20 cellular contexts compared by ENCODE assay signal in genomic region chr7:1024876-1025746, GRCh38. TPM values are rescaled to one million over a fixed set of nuclear protein-coding genes. Genes with fewer than 3 reads are reported as not detected.
DNase-seq lines count a peak whose midpoint lies in the region; ATAC-seq, FAIRE-seq and TF ChIP-seq lines count a peak whose summit lies in the region.
"Had no signal": no experiment of that assay in that cellular context is flagged by ENCODE, and none has a peak within 500 bp of the region (broad histone marks: within the 10 kb centered on the region; RNA-seq: fewer than 3 reads in every experiment).

No MANE protein-coding gene starts in this region.

- H2AFZ ChIP-seq in IMR-90 (replicated peaks; ENCODE audit: low read length, poor library complexity) = no peak overlapping the region
- H2AFZ ChIP-seq in K562 (ENCODE audit: low read depth, low read length) = no peak overlapping the region

- peaks cover 11% of the 10 kb centered on the region for H3K36me3 Mint-ChIP-seq in stimulated activated effector memory CD8-positive, alpha-beta T cell treated with anti-CD3 and anti-CD28 coated beads, Interleukin-12 subunit alpha, Interleukin-12 subunit beta, amount 100 ng/mL, for 72 hours

- TF ChIP-seq POLR2A in IMR-90 (IDR thresholded peaks at IDR 0.05; ENCODE audit: low read depth, low read length) (no peak), K562 (conservative IDR thresholded peaks at IDR 0.05) (no peak)

- no peak overlapping the region for H3K4ac ChIP-seq in IMR-90 (ENCODE audit: low read depth, low read length)

- H3K4me3 ChIP-seq in IMR-90 (ENCODE audit: insufficient read depth, low read depth, low read length) (no peak overlapping the region), K562 (no peak overlapping the region), psoas muscle (no peak overlapping the region)
- H3K4me3 ChIP-seq: testis had no signal

- no peak overlapping the region for H2BK5ac ChIP-seq in IMR-90 (ENCODE audit: low read depth, low read length, poor library complexity, severe bottlenecking)

- POLR2A ChIA-PET in IMR-90 (lab: Charles Lee; ENCODE audit: unreplicated experiment) (no interaction called here), K562 (lab: Yijun Ruan, JAX) (interaction anchor here (0.6 to 0.9 kb wide), 3 partner anchors 11 to 162 kb away, joined by 3 read pairs; no protein-coding TSS in a partner anchor)

- H3K9me3 ChIP-seq in IMR-90 (ENCODE audit: control insufficient read depth, insufficient read depth, low read length) (peaks cover 3% of the 10 kb centered on the region; the same call in 1 of the 2 replicates), K562 (replicated peaks; ENCODE audit: control insufficient read depth, insufficient read depth, low read depth, low read length) (peaks cover 7% of the 10 kb centered on the region), psoas muscle (no peaks in the 10 kb centered on the region)
- H3K9me3 ChIP-seq: testis had no signal

- in situ Hi-C loops in IMR-90 (cut with MboI; ENCODE audit: low sequenced_read_pairs) (no loop called here), K562 (cut with MboI) (loop anchor here (5.0 kb wide), 1 partner anchor 33 kb away; no protein-coding TSS in a partner anchor)

- no peak overlapping the region for H2AK5ac ChIP-seq in IMR-90 (ENCODE audit: low read depth, low read length)

- dilution Hi-C loops in IMR-90 (cut with HindIII; ENCODE audit: low sequenced_read_pairs, unreplicated experiment) = no loop called here

- peaks cover 18 to 81% of the 10 kb centered on the region in 2 experiments for H3K79me1 ChIP-seq in IMR-90 (ENCODE audit: low read depth in 1 of 2, low read length in 2 of 2)

- H3K14ac ChIP-seq in IMR-90 (replicated peaks; ENCODE audit: low read depth, low read length) = no peak overlapping the region

- no peak overlapping the region for H3K56ac ChIP-seq in IMR-90 (ENCODE audit: extremely low read depth, insufficient read depth, low read length)

- DNase-seq in IMR-90 (no peak), K562 (ENCODE audit: extremely low read depth in 1 of 4, low spot score in 3 of 4) (no peak), psoas muscle (peak; percentile 12 to 39), NCI-H82 treated with DMSO at 0.1 percent for 48 hours (lab: John Stamatoyannopoulos, UW; ENCODE audit: unreplicated experiment) (no peak), GM03348 (ENCODE audit: low spot score) (no peak)
- no peak for DNase-seq in stimulated activated effector memory CD8-positive, alpha-beta T cell treated with anti-CD3 and anti-CD28 coated beads, Interleukin-12 subunit alpha, Interleukin-12 subunit beta, amount 100 ng/mL, for 72 hours (ENCODE audit: low spot score in 2 of 2)
- DNase-seq: activated gamma-delta T cell; aorta; dermis blood vessel endothelial cell; EL; islet precursor cell; mesenchymal stem cell; stimulated activated CD4-positive, alpha-beta T cell treated with anti-CD3 and anti-CD28 coated beads, Interleukin-2, amount 100 ng/mL, for 24 hours; SW 1271; testis had no signal

- no peaks in the 10 kb centered on the region for H3K9me3 Mint-ChIP-seq in stimulated activated effector memory CD8-positive, alpha-beta T cell treated with anti-CD3 and anti-CD28 coated beads, Interleukin-12 subunit alpha, Interleukin-12 subunit beta, amount 100 ng/mL, for 72 hours

- no peak overlapping the region for H3K27ac Mint-ChIP-seq in stimulated activated effector memory CD8-positive, alpha-beta T cell treated with anti-CD3 and anti-CD28 coated beads, Interleukin-12 subunit alpha, Interleukin-12 subunit beta, amount 100 ng/mL, for 72 hours

- H3K27ac ChIP-seq in IMR-90 (ENCODE audit: insufficient read depth, low read length) (no peak overlapping the region), K562 (ENCODE audit: extremely low read depth, low read depth, low read length) (no peak overlapping the region), psoas muscle (no peak overlapping the region)
- H3K27ac ChIP-seq: C4-2B, testis, VCaP had no signal

- TF ChIP-seq CTCF in GM12872 (IDR thresholded peaks at IDR 0.05; ENCODE audit: insufficient read depth, low read depth, low read length) (0 out of 3 replicates have a peak, but pooled peaks have one; percentile 0), IMR-90 (conservative IDR thresholded peaks at IDR 0.05; ENCODE audit: low read depth, low read length) (no peak), K562 (IDR thresholded peaks at IDR 0.05 in 2 of 3, conservative IDR thresholded peaks at IDR 0.05 in 1 of 3; ENCODE audit: insufficient read depth in 2 of 3, low read depth in 1 of 3, low read length in 3 of 3) (no peak), psoas muscle (IDR thresholded peaks at IDR 0.05) (no peak)

- WGBS in IMR-90 (ENCODE audit: extremely low coverage in 2 of 2, insufficient read length in 1 of 2), 2 experiments = 96% methylated on average over 19 of the region's 26 CpGs; no CpG with 5 or more reads in 1 of the 2 experiments
- 95% methylated on average over 20 of the region's 26 CpGs for WGBS in K562 (ENCODE audit: insufficient coverage, low coverage, missing lambda C conversion rate)
- WGBS in psoas muscle, 3 donors = 87 to 92% (median 89%) methylated on average over 26 of the region's 26 CpGs

- peaks cover 31% of the 10 kb centered on the region for H3K4me1 Mint-ChIP-seq in stimulated activated effector memory CD8-positive, alpha-beta T cell treated with anti-CD3 and anti-CD28 coated beads, Interleukin-12 subunit alpha, Interleukin-12 subunit beta, amount 100 ng/mL, for 72 hours

- no peak overlapping the region for H4K8ac ChIP-seq in IMR-90 (ENCODE audit: low read depth in 2 of 2, low read length in 2 of 2)

- BruUV-seq in IMR-90 (replicated peaks; lab: Mats Ljungman, UMichigan) (no TSS peak), K562 (replicated peaks; lab: Mats Ljungman, UMichigan) (no TSS peak)

- peaks cover 9% of the 10 kb centered on the region; the same call in 1 of the 2 replicates for H3K4me1 ChIP-seq in IMR-90 (ENCODE audit: control insufficient read depth, insufficient read depth, low read length)
- H3K4me1 ChIP-seq in K562 (replicated peaks in 1 of 2; ENCODE audit: control insufficient read depth in 2 of 2, insufficient read depth in 2 of 2, low read length in 2 of 2) = peaks cover 13 to 82% of the 10 kb centered on the region in 2 experiments
- peaks cover 44% of the 10 kb centered on the region for H3K4me1 ChIP-seq in psoas muscle

- H3K9me1 ChIP-seq in IMR-90 (ENCODE audit: insufficient read depth, low read length) (no peaks in the 10 kb centered on the region), K562 (ENCODE audit: control insufficient read depth, insufficient read depth, low read length) (no peaks in the 10 kb centered on the region)

- H3K9ac ChIP-seq in IMR-90 (ENCODE audit: low read depth, low read length) = no peak overlapping the region
- peak overlapping the region in 1 of 2 experiments; percentile 53; a peak in 2 of 4 replicates for H3K9ac ChIP-seq in K562 (ENCODE audit: insufficient read depth in 1 of 2, low read depth in 2 of 2, low read length in 2 of 2)

- no peak overlapping the region for H3K4me3 Mint-ChIP-seq in stimulated activated effector memory CD8-positive, alpha-beta T cell treated with anti-CD3 and anti-CD28 coated beads, Interleukin-12 subunit alpha, Interleukin-12 subunit beta, amount 100 ng/mL, for 72 hours

- no peak overlapping the region for H2BK120ac ChIP-seq in IMR-90 (ENCODE audit: low read depth, low read length)

- H3K79me2 ChIP-seq in K562 (ENCODE audit: control insufficient read depth, insufficient read depth, low read length) = peaks cover 84% of the 10 kb centered on the region

- peaks cover 56% of the 10 kb centered on the region for H4K20me1 ChIP-seq in IMR-90 (ENCODE audit: insufficient read depth, low read length)
- H4K20me1 ChIP-seq in K562 (replicated peaks; ENCODE audit: control insufficient read depth, insufficient read depth, low read length) = peaks cover 8% of the 10 kb centered on the region; the same call in 1 of the 2 replicates

- intact Hi-C loops in IMR-90 (cut with micrococcal nuclease) (no loop called here), K562 (cut with micrococcal nuclease) (no loop called here), psoas muscle (cut with DNase I) (loop anchor here in 1 of 2 donors (1.0 kb wide), 1 partner anchor 35 kb away; no protein-coding TSS in a partner anchor)

- H3K4me2 ChIP-seq in IMR-90 (ENCODE audit: low read depth, low read length) (no peak overlapping the region), K562 (ENCODE audit: insufficient read depth, low read length) (no peak overlapping the region)

- CTCF ChIA-PET in IMR-90 (lab: Yijun Ruan, JAX) (no interaction called here), K562 (lab: Yijun Ruan, JAX; ENCODE audit: low intra/inter-chr PET ratio) (no interaction called here)

- H3K36me3 ChIP-seq in IMR-90 (ENCODE audit: control insufficient read depth, insufficient read depth, low read length) = peaks cover 26% of the 10 kb centered on the region
- H3K36me3 ChIP-seq in K562 (ENCODE audit: control insufficient read depth, insufficient read depth, low read length) = peaks cover 40% of the 10 kb centered on the region
- H3K36me3 ChIP-seq in psoas muscle (ENCODE audit: insufficient read depth in 1 of 2, low read depth in 1 of 2) = no peaks in the 10 kb centered on the region

- H2BK15ac ChIP-seq in IMR-90 (ENCODE audit: low read depth, low read length) = no peak overlapping the region

- H3K18ac ChIP-seq in IMR-90 (ENCODE audit: low read depth, low read length) = no peak overlapping the region

- no peak for TF ChIP-seq RAD21 in IMR-90 (IDR thresholded peaks at IDR 0.05; ENCODE audit: low read length)
- no peak for TF ChIP-seq RAD21 in K562 (CRISPR knock-in tag; conservative IDR thresholded peaks at IDR 0.05 in 1 of 2, IDR thresholded peaks at IDR 0.05 in 1 of 2)

- peak overlapping the region; percentile 79 for H2AK9ac ChIP-seq in IMR-90 (replicated peaks; ENCODE audit: low read depth, low read length, poor library complexity)

- ATAC-seq in IMR-90 (ENCODE audit: low read depth) (no peak), K562 (no peak), psoas muscle (no peak)
- ATAC-seq in stimulated activated effector memory CD8-positive, alpha-beta T cell treated with anti-CD3 and anti-CD28 coated beads, Interleukin-12 subunit alpha, Interleukin-12 subunit beta, amount 100 ng/mL, for 72 hours = no peak
- ATAC-seq: Panc1, right cardiac atrium had no signal

- H3K27me3 ChIP-seq in IMR-90 (ENCODE audit: control insufficient read depth, insufficient read depth, low read length) = no peaks in the 10 kb centered on the region
- no peaks in the 10 kb centered on the region for H3K27me3 ChIP-seq in K562 (ENCODE audit: control insufficient read depth in 2 of 2, insufficient read depth in 2 of 2, low read length in 2 of 2)
- H3K27me3 ChIP-seq in psoas muscle (ENCODE audit: insufficient read depth in 3 of 3, low read length in 2 of 3) = no peaks in the 10 kb centered on the region
- H3K27me3 ChIP-seq: testis had no signal

- no peak overlapping the region for H2BK20ac ChIP-seq in IMR-90 (ENCODE audit: low read depth, low read length)

- FAIRE-seq in K562 (lab: Jason Lieb, UNC) = no peak

- no peak overlapping the region for H3K23ac ChIP-seq in IMR-90 (ENCODE audit: low read depth, low read length)

- H4K5ac ChIP-seq in IMR-90 (ENCODE audit: low read depth, low read length) = no peak overlapping the region

- no peak for TF ChIP-seq EP300 in K562 (IDR thresholded peaks at IDR 0.05; ENCODE audit: low read length)

- H4K91ac ChIP-seq in IMR-90 (ENCODE audit: insufficient read depth, low read depth, low read length) = no peak overlapping the region

RNA-seq across cellular contexts. Expression of gene GPR146, which starts 19.2 kb away (rescaled TPM):
- total RNA-seq in IMR-90 (2012; rRNA removed) (0.83 and 2.2 TPM in 2 replicates), K562 (2014; rRNA removed) (0.41 and 1.3 TPM in 2 replicates), K562 (2014; rRNA removed; fragmentation: Illumina TruSeq; extraction: Trizol) (0.22 and 0.45 TPM in 2 replicates), K562 (2015; rRNA removed; fragmentation: Illumina TruSeq; extraction: Trizol) (0.40 and 0.68 TPM in 2 replicates), K562 (2021) (1.9 and 2.6 TPM in 2 replicates), psoas muscle (10 to 100 TPM in 1 of 4 donors, 1 to 10 TPM in 3; 5.0 to 12.1 (median 7.5) TPM)
- polyA plus RNA-seq in IMR-90 (2012; rRNA removed) (2.5 and 3.4 TPM in 2 replicates), K562 (2011; rRNA removed) (2.5 and 3.6 TPM in 2 replicates), K562 (2014; fragmentation: Illumina TruSeq; extraction: Trizol) (0.46 and 0.64 TPM in 2 replicates), K562 (2014; fragmentation: Nextera tagmentation; extraction: Ambion mirVana) (not detected), K562 (2014; rRNA removed) (0.67 and 1.8 TPM in 2 replicates), psoas muscle (10 to 100 TPM in 1 of 3 donors, 1 to 10 TPM in 2; 9.4 to 14.0 (median 9.9) TPM)
- 1.9 and 8.1 TPM in 2 replicates for polyA plus RNA-seq in IMR-90 (2012; cell fraction: cytosol; rRNA removed)
- polyA plus RNA-seq in IMR-90 (2012; cell fraction: nucleus; rRNA removed; ENCODE audit: low replicate concordance) = 4.5 and 7.4 TPM in 2 replicates
- total RNA-seq in K562 (2011; cell fraction: chromatin; rRNA removed; ENCODE audit: low replicate concordance) = 8.9 and 13.9 TPM in 2 replicates
- 11.3 and 14.1 TPM in 2 replicates for total RNA-seq in K562 (2011; cell fraction: nucleolus; rRNA removed)
- 6.3 and 7.0 TPM in 2 replicates for total RNA-seq in K562 (2011; cell fraction: nucleoplasm; rRNA removed)
- 2.5 and 8.6 TPM in 2 replicates for polyA plus RNA-seq in K562 (2011; cell fraction: cytosol; rRNA removed)
- polyA plus RNA-seq in K562 (2011; cell fraction: nucleus; rRNA removed) = 2.9 TPM in 2 replicates
- polyA plus RNA-seq in K562 (2012) = 1.8 and 2.2 TPM in 2 replicates
- polyA minus RNA-seq in K562 (2011; rRNA and poly(A)+ RNA removed) = 1.3 and 4.1 TPM in 2 replicates
- 1.9 and 2.6 TPM in 2 replicates for polyA minus RNA-seq in K562 (2011; cell fraction: cytosol; rRNA and poly(A)+ RNA removed)
- 5.8 and 6.2 TPM in 2 replicates for polyA minus RNA-seq in K562 (2011; cell fraction: nucleus; rRNA and poly(A)+ RNA removed)

RNA-seq across cellular contexts. Expression of gene CYP2W1, which starts 42.1 kb away (rescaled TPM):
- total RNA-seq in IMR-90 (2012; rRNA removed) (not detected in 2 replicates), K562 (2014; rRNA removed) (not detected in 2 replicates), K562 (2014; rRNA removed; fragmentation: Illumina TruSeq; extraction: Trizol) (not detected in 2 replicates), K562 (2015; rRNA removed; fragmentation: Illumina TruSeq; extraction: Trizol) (not detected in 2 replicates), K562 (2021) (not detected in 2 replicates), psoas muscle (not detected)
- polyA plus RNA-seq in IMR-90 (2012; rRNA removed) (not detected in 2 replicates), K562 (2011; rRNA removed) (not detected in 2 replicates), K562 (2014; fragmentation: Illumina TruSeq; extraction: Trizol) (not detected in 2 replicates), K562 (2014; fragmentation: Nextera tagmentation; extraction: Ambion mirVana) (not detected), K562 (2014; rRNA removed) (0.07 TPM in 1 of 2 replicates, not detected in the other), psoas muscle (not detected)
- 0.03 TPM in 2 replicates for polyA plus RNA-seq in IMR-90 (2012; cell fraction: cytosol; rRNA removed)
- 0.13 and 0.48 TPM in 2 replicates for polyA plus RNA-seq in IMR-90 (2012; cell fraction: nucleus; rRNA removed; ENCODE audit: low replicate concordance)
- not detected in 2 replicates for total RNA-seq in K562 (2011; cell fraction: chromatin; rRNA removed; ENCODE audit: low replicate concordance)
- total RNA-seq in K562 (2011; cell fraction: nucleolus; rRNA removed) = not detected in 2 replicates
- total RNA-seq in K562 (2011; cell fraction: nucleoplasm; rRNA removed) = not detected in 2 replicates
- not detected in 2 replicates for polyA plus RNA-seq in K562 (2011; cell fraction: cytosol; rRNA removed)
- not detected in 2 replicates for polyA plus RNA-seq in K562 (2011; cell fraction: nucleus; rRNA removed)
- 0.14 TPM in 1 of 2 replicates, not detected in the other for polyA plus RNA-seq in K562 (2012)
- not detected in 2 replicates for polyA minus RNA-seq in K562 (2011; rRNA and poly(A)+ RNA removed)
- polyA minus RNA-seq in K562 (2011; cell fraction: cytosol; rRNA and poly(A)+ RNA removed) = not detected in 2 replicates
- not detected in 2 replicates for polyA minus RNA-seq in K562 (2011; cell fraction: nucleus; rRNA and poly(A)+ RNA removed)
- total RNA-seq: aorta, dermis blood vessel endothelial cell, right cardiac atrium had no signal
- polyA plus RNA-seq: aorta, right cardiac atrium had no signal

RNA-seq across cellular contexts. Expression of gene COX19, which starts 49.8 kb away (rescaled TPM):
- total RNA-seq in IMR-90 (2012; rRNA removed) (3.9 and 6.4 TPM in 2 replicates), K562 (2014; rRNA removed) (7.9 and 11.7 TPM in 2 replicates), K562 (2014; rRNA removed; fragmentation: Illumina TruSeq; extraction: Trizol) (9.8 and 11.9 TPM in 2 replicates), K562 (2015; rRNA removed; fragmentation: Illumina TruSeq; extraction: Trizol) (8.6 and 9.4 TPM in 2 replicates), K562 (2021) (10.2 and 10.5 TPM in 2 replicates), psoas muscle (1 to 10 TPM; 4.5 to 7.9 (median 6.9) TPM)
- polyA plus RNA-seq in IMR-90 (2012; rRNA removed) (7.3 and 7.8 TPM in 2 replicates), K562 (2011; rRNA removed) (7.3 and 8.1 TPM in 2 replicates), K562 (2014; fragmentation: Illumina TruSeq; extraction: Trizol) (6.0 and 6.1 TPM in 2 replicates), K562 (2014; fragmentation: Nextera tagmentation; extraction: Ambion mirVana) (1 to 10 TPM; 5.2 to 5.9 TPM), K562 (2014; rRNA removed) (10.4 and 11.1 TPM in 2 replicates), psoas muscle (10 to 100 TPM in 2 of 3 donors, 1 to 10 TPM in 1; 5.6 to 12.2 (median 11.3) TPM)
- 4.9 and 5.4 TPM in 2 replicates for polyA plus RNA-seq in IMR-90 (2012; cell fraction: cytosol; rRNA removed)
- polyA plus RNA-seq in IMR-90 (2012; cell fraction: nucleus; rRNA removed; ENCODE audit: low replicate concordance) = 18.9 and 24.1 TPM in 2 replicates
- 75.3 and 83.0 TPM in 2 replicates for total RNA-seq in K562 (2011; cell fraction: chromatin; rRNA removed; ENCODE audit: low replicate concordance)
- 39.2 and 42.0 TPM in 2 replicates for total RNA-seq in K562 (2011; cell fraction: nucleolus; rRNA removed)
- total RNA-seq in K562 (2011; cell fraction: nucleoplasm; rRNA removed) = 67.4 and 75.2 TPM in 2 replicates
- 5.8 and 6.1 TPM in 2 replicates for polyA plus RNA-seq in K562 (2011; cell fraction: cytosol; rRNA removed)
- 12.8 and 14.3 TPM in 2 replicates for polyA plus RNA-seq in K562 (2011; cell fraction: nucleus; rRNA removed)
- 8.1 and 9.5 TPM in 2 replicates for polyA plus RNA-seq in K562 (2012)
- polyA minus RNA-seq in K562 (2011; rRNA and poly(A)+ RNA removed) = 11.5 and 14.7 TPM in 2 replicates
- 1.1 and 2.5 TPM in 2 replicates for polyA minus RNA-seq in K562 (2011; cell fraction: cytosol; rRNA and poly(A)+ RNA removed)
- polyA minus RNA-seq in K562 (2011; cell fraction: nucleus; rRNA and poly(A)+ RNA removed) = 11.0 and 17.1 TPM in 2 replicates

Comparison
In these comparisons a context has a peak if more than half of its experiments do, and no peak if none do; other contexts are left out.
1. DNase-seq: peak in psoas muscle (2 of 2); none in IMR-90 (single experiment), K562 (0 of 4), stimulated activated effector memory CD8-positive, alpha-beta T cell treated with anti-CD3 and anti-CD28 coated beads, Interleukin-12 subunit alpha, Interleukin-12 subunit beta, amount 100 ng/mL, for 72 hours (0 of 2), NCI-H82 treated with DMSO at 0.1 percent for 48 hours (single experiment) and GM03348 (single experiment).